In genomic region chr5:73032635-73033034, GRCh38 we compare ENCODE assay signal across 21 cellular contexts.
"Had no signal": no experiment of that assay in that cellular context is flagged by ENCODE, and none has a peak within 500 bp of the region (broad histone marks: within the 10 kb centered on the region; RNA-seq: fewer than 3 reads in every experiment).

No MANE protein-coding gene starts in this region.

- H3K27ac ChIP-seq: body of pancreas, cardiac muscle cell, pancreas, psoas muscle, tibial artery, WERI-Rb-1 had no signal

- H3K9me3 Mint-ChIP-seq: activated CD4-positive, alpha-beta T cell treated with anti-CD3 and anti-CD28 coated beads, Interleukin-2, amount 10 ng/mL, durations not matched to agents 7 days and 5 days; activated CD8-positive, alpha-beta T cell treated with anti-CD3 and anti-CD28 coated beads for 36 hours; activated naive CD4-positive, alpha-beta T cell treated with anti-CD3 and anti-CD28 coated beads, Interleukin-2, amount 10 ng/mL, durations not matched to agents 7 days and 5 days; dendritic cell treated with granulocyte-macrophage colony-stimulating factor and Interleukin-4, amounts not matched to agents 40 ng/mL and 50 ng/mL, for 4 days; natural killer cell treated with Interleukin-12 subunit alpha and Interleukin-12 subunit beta and Interleukin-15 and Interleukin-18, amount 100 ng/mL, for 72 hours; stimulated activated naive CD8-positive, alpha-beta T cell treated with anti-CD3 and anti-CD28 coated beads, Interleukin-15, Interleukin-2, amounts not matched to agents 100 ng/mL and 50 ng/mL, for 24 hours had no signal

- H3K4me1 ChIP-seq: body of pancreas, pancreas had no signal

- H3K9me3 ChIP-seq: body of pancreas, pancreas, psoas muscle, tibial artery had no signal

- H3K36me3 Mint-ChIP-seq: activated CD8-positive, alpha-beta memory T cell treated with anti-CD3 and anti-CD28 coated beads, Interleukin-2, amount 10 ng/mL, durations not matched to agents 7 days and 5 days; activated naive CD4-positive, alpha-beta T cell treated with anti-CD3 and anti-CD28 coated beads, Interleukin-2, amount 10 ng/mL, durations not matched to agents 7 days and 5 days; natural killer cell treated with Interleukin-12 subunit alpha and Interleukin-12 subunit beta and Interleukin-15 and Interleukin-18, amount 100 ng/mL, for 72 hours had no signal

- H3K27me3 ChIP-seq: body of pancreas, cardiac muscle cell, pancreas, tibial artery had no signal

- H3K4me3 ChIP-seq: body of pancreas, cardiac muscle cell, lung, pancreas, psoas muscle, tibial artery had no signal

- ATAC-seq: activated CD8-positive, alpha-beta memory T cell treated with anti-CD3 and anti-CD28 coated beads, Interleukin-2, amount 10 ng/mL, durations not matched to agents 7 days and 5 days; activated CD8-positive, alpha-beta T cell treated with anti-CD3 and anti-CD28 coated beads for 36 hours; body of pancreas; left lobe of liver; natural killer cell treated with Interleukin-12 subunit alpha and Interleukin-12 subunit beta and Interleukin-15 and Interleukin-18, amount 100 ng/mL, for 72 hours; right cardiac atrium had no signal

- DNase-seq: activated CD4-positive, alpha-beta T cell treated with anti-CD3 and anti-CD28 coated beads, Interleukin-2, amount 10 ng/mL, durations not matched to agents 7 days and 5 days; activated CD4-positive, CD25-positive, alpha-beta regulatory T cell treated with anti-CD3 and anti-CD28 coated beads, Interleukin-2, amount 50 U/mL, for 72 hours; activated CD8-positive, alpha-beta memory T cell treated with anti-CD3 and anti-CD28 coated beads, Interleukin-2, amount 10 ng/mL, durations not matched to agents 7 days and 5 days; activated CD8-positive, alpha-beta T cell treated with anti-CD3 and anti-CD28 coated beads for 36 hours; activated effector memory CD4-positive, alpha-beta T cell treated with anti-CD3 and anti-CD28 coated beads, Interleukin-2, amount 50 U/mL, for 16 hours; activated naive CD4-positive, alpha-beta T cell treated with anti-CD3 and anti-CD28 coated beads, Interleukin-2, amount 10 ng/mL, durations not matched to agents 7 days and 5 days; activated T-cell treated with anti-CD3 and anti-CD28 coated beads for 4 hours; effector CD4-positive, alpha-beta T cell; stimulated activated CD4-positive, alpha-beta T cell treated with anti-CD3 and anti-CD28 coated beads, Interleukin-1b, Interleukin-23, amount 100 ng/mL, for 48 hours; tibial artery; WERI-Rb-1 had no signal

- H3K27ac Mint-ChIP-seq: activated CD4-positive, alpha-beta T cell treated with anti-CD3 and anti-CD28 coated beads, Interleukin-2, amount 10 ng/mL, durations not matched to agents 7 days and 5 days; activated CD8-positive, alpha-beta memory T cell treated with anti-CD3 and anti-CD28 coated beads, Interleukin-2, amount 10 ng/mL, durations not matched to agents 7 days and 5 days; activated CD8-positive, alpha-beta T cell treated with anti-CD3 and anti-CD28 coated beads for 36 hours; activated naive CD4-positive, alpha-beta T cell treated with anti-CD3 and anti-CD28 coated beads, Interleukin-2, amount 10 ng/mL, durations not matched to agents 7 days and 5 days; dendritic cell treated with granulocyte-macrophage colony-stimulating factor and Interleukin-4, amounts not matched to agents 40 ng/mL and 50 ng/mL, for 4 days; natural killer cell treated with Interleukin-12 subunit alpha and Interleukin-12 subunit beta and Interleukin-15 and Interleukin-18, amount 100 ng/mL, for 72 hours; stimulated activated naive CD8-positive, alpha-beta T cell treated with anti-CD3 and anti-CD28 coated beads, Interleukin-15, Interleukin-2, amounts not matched to agents 100 ng/mL and 50 ng/mL, for 24 hours had no signal

- H3K27me3 Mint-ChIP-seq: activated CD8-positive, alpha-beta memory T cell treated with anti-CD3 and anti-CD28 coated beads, Interleukin-2, amount 10 ng/mL, durations not matched to agents 7 days and 5 days; activated CD8-positive, alpha-beta T cell treated with anti-CD3 and anti-CD28 coated beads for 36 hours; activated naive CD4-positive, alpha-beta T cell treated with anti-CD3 and anti-CD28 coated beads, Interleukin-2, amount 10 ng/mL, durations not matched to agents 7 days and 5 days; dendritic cell treated with granulocyte-macrophage colony-stimulating factor and Interleukin-4, amounts not matched to agents 40 ng/mL and 50 ng/mL, for 4 days; natural killer cell treated with Interleukin-12 subunit alpha and Interleukin-12 subunit beta and Interleukin-15 and Interleukin-18, amount 100 ng/mL, for 72 hours; stimulated activated naive CD8-positive, alpha-beta T cell treated with anti-CD3 and anti-CD28 coated beads, Interleukin-15, Interleukin-2, amounts not matched to agents 100 ng/mL and 50 ng/mL, for 24 hours had no signal

- H3K4me3 Mint-ChIP-seq: activated CD4-positive, alpha-beta T cell treated with anti-CD3 and anti-CD28 coated beads, Interleukin-2, amount 10 ng/mL, durations not matched to agents 7 days and 5 days; activated CD8-positive, alpha-beta memory T cell treated with anti-CD3 and anti-CD28 coated beads, Interleukin-2, amount 10 ng/mL, durations not matched to agents 7 days and 5 days; activated CD8-positive, alpha-beta T cell treated with anti-CD3 and anti-CD28 coated beads for 36 hours; activated naive CD4-positive, alpha-beta T cell treated with anti-CD3 and anti-CD28 coated beads, Interleukin-2, amount 10 ng/mL, durations not matched to agents 7 days and 5 days; dendritic cell treated with granulocyte-macrophage colony-stimulating factor and Interleukin-4, amounts not matched to agents 40 ng/mL and 50 ng/mL, for 4 days; natural killer cell treated with Interleukin-12 subunit alpha and Interleukin-12 subunit beta and Interleukin-15 and Interleukin-18, amount 100 ng/mL, for 72 hours; stimulated activated naive CD8-positive, alpha-beta T cell treated with anti-CD3 and anti-CD28 coated beads, Interleukin-15, Interleukin-2, amounts not matched to agents 100 ng/mL and 50 ng/mL, for 24 hours had no signal

- H3K36me3 ChIP-seq: cardiac muscle cell, pancreas had no signal

- H3K4me1 Mint-ChIP-seq: activated CD4-positive, alpha-beta T cell treated with anti-CD3 and anti-CD28 coated beads, Interleukin-2, amount 10 ng/mL, durations not matched to agents 7 days and 5 days; activated CD8-positive, alpha-beta memory T cell treated with anti-CD3 and anti-CD28 coated beads, Interleukin-2, amount 10 ng/mL, durations not matched to agents 7 days and 5 days; activated naive CD4-positive, alpha-beta T cell treated with anti-CD3 and anti-CD28 coated beads, Interleukin-2, amount 10 ng/mL, durations not matched to agents 7 days and 5 days had no signal
